24 cellular contexts compared by ENCODE assay signal in genomic region chr4:139458543-139458942, GRCh38. TPM values are rescaled to one million over a fixed set of nuclear protein-coding genes. Genes with fewer than 3 reads are reported as not detected.
DNase-seq lines count a peak whose midpoint lies in the region; ATAC-seq and TF ChIP-seq lines count a peak whose summit lies in the region.
"Had no signal": no experiment of that assay in that cellular context is flagged by ENCODE, and none has a peak within 500 bp of the region (broad histone marks: within the 10 kb centered on the region; RNA-seq: fewer than 3 reads in every experiment).

No MANE protein-coding gene starts in this region.

- H3K9me2 ChIP-seq in Karpas-422 (replicated peaks; ENCODE audit: insufficient read depth, low read length) (no peaks in the 10 kb centered on the region), neural cell (ENCODE audit: insufficient read depth, low read length) (no peaks in the 10 kb centered on the region)

- H3K4me3 ChIP-seq in Karpas-422 (ENCODE audit: low read length) (no peak overlapping the region), neural cell (ENCODE audit: low read length) (no peak overlapping the region)
- H3K4me3 ChIP-seq: sigmoid colon had no signal

- TF ChIP-seq CTCF in CD4-positive, alpha-beta T cell (IDR thresholded peaks at IDR 0.05), result no peak
- TF ChIP-seq CTCF in brain (conservative IDR thresholded peaks at IDR 0.05) (no peak), neural cell (IDR thresholded peaks at IDR 0.05; ENCODE audit: poor library complexity, severe bottlenecking) (no peak)

- no peaks in the 10 kb centered on the region for H3K27me3 Mint-ChIP-seq in CD4-positive, alpha-beta T cell
- peaks cover 7% of the 10 kb centered on the region for H3K27me3 Mint-ChIP-seq in brain
- H3K27me3 Mint-ChIP-seq: activated CD8-positive, alpha-beta memory T cell treated with anti-CD3 and anti-CD28 coated beads, Interleukin-2, amount 10 ng/mL, durations not matched to agents 7 days and 5 days; activated naive CD4-positive, alpha-beta T cell treated with anti-CD3 and anti-CD28 coated beads, Interleukin-2, amount 50 U/mL, for 24 hours; naive thymus-derived CD8-positive, alpha-beta T cell; T-cell had no signal

- no peaks in the 10 kb centered on the region for H3K9me3 ChIP-seq in CD4-positive, alpha-beta T cell (ENCODE audit: control insufficient read depth, low read length)
- H3K9me3 ChIP-seq in Karpas-422 (ENCODE audit: low read length) (no peaks in the 10 kb centered on the region), neural cell (ENCODE audit: low read length) (no peaks in the 10 kb centered on the region)
- H3K9me3 ChIP-seq: heart left ventricle, sigmoid colon had no signal

- intact Hi-C loops in CD4-positive, alpha-beta T cell (cut with DNase I, micrococcal nuclease), result loop anchor here in 1 of 2 experiments (5.0 to 10.0 kb wide), 4 partner anchors 94 to 916 kb away; partner anchors contain the start of genes MAML3 and SCOC

- peaks cover 94% of the 10 kb centered on the region for H3K79me2 ChIP-seq in Karpas-422 (ENCODE audit: low read length)
- peaks cover 25% of the 10 kb centered on the region for H3K79me2 ChIP-seq in neural cell (replicated peaks; ENCODE audit: insufficient read depth, low read length)

- peak overlapping the region; percentile 12 for H3K27ac Mint-ChIP-seq in CD4-positive, alpha-beta T cell
- peak overlapping the region in 1 of 5 experiments; percentile 52 for H3K27ac Mint-ChIP-seq in brain
- H3K27ac Mint-ChIP-seq: activated CD8-positive, alpha-beta memory T cell treated with anti-CD3 and anti-CD28 coated beads, Interleukin-2, amount 10 ng/mL, durations not matched to agents 7 days and 5 days; activated T-helper 1 cell treated with anti-CD3 and anti-CD28 coated beads, Interleukin-12 subunit alpha, Interleukin-12 subunit beta, Interleukin-2, Interleukin-4 antibody, amounts not matched to agents 30 ng/mL and 10 ng/mL and 1 ng/mL, durations not matched to agents 14 hours and 24 hours and 36 hours; T-cell had no signal

- H3K9me3 Mint-ChIP-seq in CD4-positive, alpha-beta T cell, result no peaks in the 10 kb centered on the region
- H3K9me3 Mint-ChIP-seq in brain, result peaks cover 0 to 3% (median 0%) of the 10 kb centered on the region in 5 experiments
- H3K9me3 Mint-ChIP-seq: activated naive CD4-positive, alpha-beta T cell treated with anti-CD3 and anti-CD28 coated beads, Interleukin-2, amount 50 U/mL, for 24 hours; activated T-helper 1 cell treated with anti-CD3 and anti-CD28 coated beads, Interleukin-12 subunit alpha, Interleukin-12 subunit beta, Interleukin-2, Interleukin-4 antibody, amounts not matched to agents 30 ng/mL and 10 ng/mL and 1 ng/mL, durations not matched to agents 14 hours and 24 hours and 36 hours; naive thymus-derived CD8-positive, alpha-beta T cell; T-cell had no signal

- TF ChIP-seq RAD21 in neural cell (conservative IDR thresholded peaks at IDR 0.05), result no peak

- no peak overlapping the region for H3K4me3 Mint-ChIP-seq in CD4-positive, alpha-beta T cell
- peak overlapping the region in 4 of 5 experiments; percentile 35 to 83 (median 47) for H3K4me3 Mint-ChIP-seq in brain
- H3K4me3 Mint-ChIP-seq: activated CD8-positive, alpha-beta memory T cell treated with anti-CD3 and anti-CD28 coated beads, Interleukin-2, amount 10 ng/mL, durations not matched to agents 7 days and 5 days; activated naive CD4-positive, alpha-beta T cell treated with anti-CD3 and anti-CD28 coated beads, Interleukin-2, amount 50 U/mL, for 24 hours; activated T-helper 1 cell treated with anti-CD3 and anti-CD28 coated beads, Interleukin-12 subunit alpha, Interleukin-12 subunit beta, Interleukin-2, Interleukin-4 antibody, amounts not matched to agents 30 ng/mL and 10 ng/mL and 1 ng/mL, durations not matched to agents 14 hours and 24 hours and 36 hours had no signal

- no peak overlapping the region for H2AFZ ChIP-seq in Karpas-422 (ENCODE audit: low read length)
- no peak overlapping the region for H2AFZ ChIP-seq in neural cell (ENCODE audit: low read depth, low read length)
- H2AFZ ChIP-seq: parathyroid adenoma had no signal

- H3F3A ChIP-seq in neural cell (ENCODE audit: insufficient read depth, low read length, poor library complexity, severe bottlenecking), result no peaks in the 10 kb centered on the region

- H4K20me1 ChIP-seq in Karpas-422 (ENCODE audit: insufficient read depth, low read depth, low read length) (no peaks in the 10 kb centered on the region; the same call in 1 of the 2 replicates), neural cell (ENCODE audit: insufficient read depth) (no peaks in the 10 kb centered on the region)

- peaks cover 71% of the 10 kb centered on the region for H3K4me1 Mint-ChIP-seq in CD4-positive, alpha-beta T cell (ENCODE audit: low read depth)
- peaks cover 52% of the 10 kb centered on the region for H3K4me1 Mint-ChIP-seq in brain

- peaks cover 46% of the 10 kb centered on the region for H3K4me1 ChIP-seq in Karpas-422 (ENCODE audit: low read length)
- H3K4me1 ChIP-seq: parathyroid adenoma had no signal

- H3K36me3 ChIP-seq in Karpas-422 (ENCODE audit: insufficient read depth, low read length) (peaks cover 10% of the 10 kb centered on the region; the same call in 1 of the 2 replicates), neural cell (ENCODE audit: insufficient read depth, low read length) (no peaks in the 10 kb centered on the region)
- H3K36me3 ChIP-seq: heart left ventricle, sigmoid colon had no signal

- H3K27me3 ChIP-seq in CD4-positive, alpha-beta T cell (ENCODE audit: control insufficient read depth, insufficient read depth, low read length), result no peaks in the 10 kb centered on the region
- H3K27me3 ChIP-seq in Karpas-422 (ENCODE audit: low read length) (no peaks in the 10 kb centered on the region), neural cell (ENCODE audit: insufficient read depth, low read depth, low read length) (no peaks in the 10 kb centered on the region)
- H3K27me3 ChIP-seq: dorsolateral prefrontal cortex, heart left ventricle, sigmoid colon had no signal

- peaks cover 48% of the 10 kb centered on the region for H3K36me3 Mint-ChIP-seq in CD4-positive, alpha-beta T cell (ENCODE audit: low read depth)
- peaks cover 46% of the 10 kb centered on the region for H3K36me3 Mint-ChIP-seq in brain

- POLR2A ChIA-PET in CD4-positive, alpha-beta T cell (lab: Charles Lee), result no interaction called here

- TF ChIP-seq EP300 in neural cell (conservative IDR thresholded peaks at IDR 0.05; ENCODE audit: poor library complexity, severe bottlenecking), result peak; percentile 40

- no peak overlapping the region for H3K27ac ChIP-seq in CD4-positive, alpha-beta T cell (ENCODE audit: low read depth, low read length)
- H3K27ac ChIP-seq in Karpas-422 (ENCODE audit: low read length) (0 out of 2 replicates have a peak overlapping the region, but pooled peaks have one; percentile 2), neural cell (ENCODE audit: low read length) (no peak overlapping the region)
- H3K27ac ChIP-seq: dorsolateral prefrontal cortex, heart left ventricle, parathyroid adenoma, sigmoid colon had no signal

- ATAC-seq in CD4-positive, alpha-beta T cell (ENCODE audit: poor library complexity), result no peak
- no peak for ATAC-seq in HG03521 (IDR thresholded peaks at IDR 0.05; ENCODE audit: unreplicated experiment)
- ATAC-seq: activated CD8-positive, alpha-beta memory T cell treated with anti-CD3 and anti-CD28 coated beads, Interleukin-2, amount 10 ng/mL, durations not matched to agents 7 days and 5 days; heart left ventricle; left colon; naive thymus-derived CD8-positive, alpha-beta T cell; T-cell had no signal

- H3K9ac ChIP-seq in Karpas-422 (ENCODE audit: low read length), result no peak overlapping the region; the same call in 1 of the 2 replicates
- no peak overlapping the region for H3K9ac ChIP-seq in neural cell (ENCODE audit: low read length)
- H3K9ac ChIP-seq: parathyroid adenoma had no signal

- no peak for DNase-seq in CD4-positive, alpha-beta T cell
- no peak for DNase-seq in Karpas-422
- DNase-seq in T1000 (lab: John Stamatoyannopoulos, UW), result no peak
- no peak for DNase-seq in stimulated activated CD4-positive, alpha-beta T cell treated with anti-CD3 and anti-CD28 coated beads, Interleukin-4, amount 100 ng/mL, for 24 hours
- DNase-seq: activated CD4-positive, alpha-beta T cell treated with anti-CD3 and anti-CD28 coated beads for 4 hours; activated CD8-positive, alpha-beta memory T cell treated with anti-CD3 and anti-CD28 coated beads, Interleukin-2, amount 10 ng/mL, durations not matched to agents 7 days and 5 days; anterior cingulate cortex; caudate nucleus; dorsolateral prefrontal cortex; heart left ventricle; left colon; naive thymus-derived CD8-positive, alpha-beta T cell; NCI-H1092 treated with DMSO at 0.1 percent for 48 hours; NCI-H2171; SIG-M5; sigmoid colon; stimulated activated CD4-positive, alpha-beta T cell treated with anti-CD3 and anti-CD28 coated beads, Interleukin-15, amount 100 ng/mL, for 24 hours; T-cell had no signal

- H3K4me2 ChIP-seq in Karpas-422 (ENCODE audit: low read depth, low read length, poor library complexity, severe bottlenecking) (peak overlapping the region; percentile 94), neural cell (ENCODE audit: low read length) (no peak overlapping the region)

- CTCF ChIA-PET in CD4-positive, alpha-beta T cell (lab: Charles Lee), result no interaction called here

TF ChIP-seq in neural cell, 6 proteins besides CTCF, POLR2A, EP300 and RAD21 (continues in another document):
- TF ChIP-seq POLR2AphosphoS5 (IDR thresholded peaks at IDR 0.05), result no peak

RNA-seq across cellular contexts. Expression of gene RAB33B, which starts 4.6 kb away (rescaled TPM):
- 10 to 100 TPM; 23.3 to 23.6 TPM for total RNA-seq in CD4-positive, alpha-beta T cell
- 9.2 and 17.2 TPM in 2 replicates for total RNA-seq in Karpas-422 (2014; rRNA removed; shearing (Covaris generic); ENCODE audit: low replicate concordance)
- polyA plus RNA-seq in brain (ENCODE audit: insufficient read depth, low read depth, low replicate concordance) (1.7 TPM), neural cell (8.6 and 10.7 TPM in 2 replicates)
- polyA minus RNA-seq in neural cell, result 23.4 and 24.2 TPM in 2 replicates
